ENCODE assay signal across 12 cellular contexts in genomic region chr2:239024226-239024625, GRCh38.
DNase-seq lines count a peak whose midpoint lies in the region; ATAC-seq and TF ChIP-seq lines count a peak whose summit lies in the region.
"Had no signal": no experiment of that assay in that cellular context is flagged by ENCODE, and none has a peak within 500 bp of the region (broad histone marks: within the 10 kb centered on the region; RNA-seq: fewer than 3 reads in every experiment).

No MANE protein-coding gene starts in this region.

- DNase-seq in activated effector memory CD4-positive, alpha-beta T cell treated with anti-CD3 and anti-CD28 coated beads, Interleukin-2, amount 50 U/mL, for 16 hours = peak; percentile 30
- no peak for DNase-seq in activated effector memory CD4-positive, alpha-beta T cell treated with Interleukin-2 at 50 U/mL for 16 hours
- no peak for DNase-seq in GM23338 (ENCODE audit: low spot score)
- DNase-seq in neural crest cell (ENCODE audit: low read depth, low spot score) = no peak
- peak; percentile 30 for DNase-seq in sciatic nerve (ENCODE audit: low spot score)
- no peak for DNase-seq in lower lobe of right lung
- no peak for DNase-seq in CD4-positive, alpha-beta T cell
- DNase-seq in NCI-H1105 treated with DMSO at 0.1 percent for 48 hours (lab: John Stamatoyannopoulos, UW) = no peak
- DNase-seq: DMS53 had no signal

- H3K27me3 ChIP-seq in GM23338 (ENCODE audit: insufficient read depth) (no peaks in the 10 kb centered on the region), lower lobe of right lung (ENCODE audit: low read depth) (peaks cover 19% of the 10 kb centered on the region)
- peaks cover 4% of the 10 kb centered on the region for H3K27me3 ChIP-seq in CD4-positive, alpha-beta T cell (ENCODE audit: control insufficient read depth, insufficient read depth, low read length)

- H3K4me1 ChIP-seq in GM23338 (ENCODE audit: insufficient read depth) (no peaks in the 10 kb centered on the region), lower lobe of right lung (no peaks in the 10 kb centered on the region)

- H3K79me2 ChIP-seq in GM23338 (replicated peaks; ENCODE audit: insufficient read depth) = no peaks in the 10 kb centered on the region

- CTCF ChIA-PET in CD4-positive, alpha-beta T cell (lab: Charles Lee) = no interaction called here

- H3K36me3 ChIP-seq in GM23338 (ENCODE audit: insufficient read depth) (no peaks in the 10 kb centered on the region), lower lobe of right lung (no peaks in the 10 kb centered on the region)

- intact Hi-C loops in sciatic nerve (cut with DNase I) (no loop called here), lower lobe of right lung (cut with DNase I) (no loop called here)
- intact Hi-C loops in CD4-positive, alpha-beta T cell (cut with DNase I, micrococcal nuclease) = no loop called here

- no peaks in the 10 kb centered on the region for H3K27me3 Mint-ChIP-seq in GM23338 (ENCODE audit: insufficient read depth, low read depth, poor library complexity)
- no peaks in the 10 kb centered on the region for H3K27me3 Mint-ChIP-seq in neural crest cell (ENCODE audit: low read depth)
- H3K27me3 Mint-ChIP-seq in CD4-positive, alpha-beta T cell = peaks cover 16% of the 10 kb centered on the region

- H3K27ac ChIP-seq in GM23338 (ENCODE audit: low read depth) (no peak overlapping the region), lower lobe of right lung (no peak overlapping the region)
- H3K27ac ChIP-seq in CD4-positive, alpha-beta T cell (ENCODE audit: low read depth, low read length) = no peak overlapping the region
- H3K27ac ChIP-seq: 22Rv1, HL-60 had no signal

- POLR2A ChIA-PET in CD4-positive, alpha-beta T cell (lab: Charles Lee) = no interaction called here

- no peak for TF ChIP-seq CTCF in GM23338 (conservative IDR thresholded peaks at IDR 0.05; ENCODE audit: low read depth in 2 of 2)
- no peak for TF ChIP-seq CTCF in neural crest cell (conservative IDR thresholded peaks at IDR 0.05)
- TF ChIP-seq CTCF in lower lobe of right lung (IDR thresholded peaks at IDR 0.05) = no peak
- TF ChIP-seq CTCF in CD4-positive, alpha-beta T cell (IDR thresholded peaks at IDR 0.05) = no peak

- H3F3A ChIP-seq in GM23338 (replicated peaks; ENCODE audit: low read depth) = no peaks in the 10 kb centered on the region

- no peaks in the 10 kb centered on the region for H3K9me3 Mint-ChIP-seq in GM23338
- H3K9me3 Mint-ChIP-seq in neural crest cell = no peaks in the 10 kb centered on the region
- no peaks in the 10 kb centered on the region for H3K9me3 Mint-ChIP-seq in CD4-positive, alpha-beta T cell
- H3K9me3 Mint-ChIP-seq: CD14-positive monocyte had no signal

- no peak for ATAC-seq in GM23338
- ATAC-seq in sciatic nerve = no peak
- ATAC-seq in lower lobe of right lung = no peak
- no peak for ATAC-seq in CD4-positive, alpha-beta T cell (ENCODE audit: poor library complexity)

- no peaks in the 10 kb centered on the region for H4K20me1 ChIP-seq in GM23338 (replicated peaks; ENCODE audit: insufficient read depth)

- no peaks in the 10 kb centered on the region for H3K9me2 ChIP-seq in GM23338 (ENCODE audit: insufficient read depth)

- H3K27ac Mint-ChIP-seq in GM23338 (peak overlapping the region; percentile 36; the same call in 1 of the 2 replicates), neural crest cell (ENCODE audit: unreplicated experiment) (peak overlapping the region; percentile 71)
- H3K27ac Mint-ChIP-seq in CD4-positive, alpha-beta T cell = no peak overlapping the region
- H3K27ac Mint-ChIP-seq: CD14-positive monocyte had no signal

- H3K4me1 Mint-ChIP-seq in GM23338 = peaks cover 5% of the 10 kb centered on the region; the same call in 2 of the 3 replicates
- H3K4me1 Mint-ChIP-seq in neural crest cell = peaks cover 9% of the 10 kb centered on the region
- H3K4me1 Mint-ChIP-seq in CD4-positive, alpha-beta T cell (ENCODE audit: low read depth) = no peaks in the 10 kb centered on the region
- H3K4me1 Mint-ChIP-seq: CD14-positive monocyte had no signal

- H3K4me2 ChIP-seq in GM23338 = no peak overlapping the region

- H3K4me3 Mint-ChIP-seq in GM23338 (no peak overlapping the region), neural crest cell (no peak overlapping the region)
- no peak overlapping the region for H3K4me3 Mint-ChIP-seq in CD4-positive, alpha-beta T cell
- H3K4me3 Mint-ChIP-seq: CD14-positive monocyte had no signal

- no peak overlapping the region for H2AFZ ChIP-seq in GM23338

- H3K4me3 ChIP-seq in GM23338 (no peak overlapping the region), lower lobe of right lung (no peak overlapping the region)

- H3K9me3 ChIP-seq in lower lobe of right lung = no peaks in the 10 kb centered on the region
- H3K9me3 ChIP-seq in CD4-positive, alpha-beta T cell (ENCODE audit: control insufficient read depth, low read length) = no peaks in the 10 kb centered on the region

- H3K36me3 Mint-ChIP-seq in GM23338 (ENCODE audit: low read depth) = no peaks in the 10 kb centered on the region
- no peaks in the 10 kb centered on the region for H3K36me3 Mint-ChIP-seq in neural crest cell (ENCODE audit: low read depth)
- H3K36me3 Mint-ChIP-seq in CD4-positive, alpha-beta T cell (ENCODE audit: low read depth) = no peaks in the 10 kb centered on the region
- H3K36me3 Mint-ChIP-seq: CD14-positive monocyte had no signal

TF ChIP-seq in GM23338, 12 proteins besides CTCF, POLR2A, EP300 and RAD21 (continues in another document):
- TF ChIP-seq JUNB (IDR thresholded peaks at IDR 0.05; ENCODE audit: unreplicated experiment) (no peak), EZH2 (IDR thresholded peaks at IDR 0.05; ENCODE audit: low read depth, unreplicated experiment) (no peak), REST (IDR thresholded peaks at IDR 0.05; ENCODE audit: unreplicated experiment) (no peak)

Comparison
In these comparisons a context has a peak if more than half of its experiments do, and no peak if none do; other contexts are left out.
1. DNase-seq: peak in activated effector memory CD4-positive, alpha-beta T cell treated with anti-CD3 and anti-CD28 coated beads, Interleukin-2, amount 50 U/mL, for 16 hours (single experiment) and sciatic nerve (single experiment); none in activated effector memory CD4-positive, alpha-beta T cell treated with Interleukin-2 at 50 U/mL for 16 hours (single experiment), GM23338 (single experiment), neural crest cell (single experiment), lower lobe of right lung (single experiment), CD4-positive, alpha-beta T cell (0 of 10) and NCI-H1105 treated with DMSO at 0.1 percent for 48 hours (single experiment).